Comparison of ENCODE assay signal across 12 cellular contexts in the genomic region with DNA sequence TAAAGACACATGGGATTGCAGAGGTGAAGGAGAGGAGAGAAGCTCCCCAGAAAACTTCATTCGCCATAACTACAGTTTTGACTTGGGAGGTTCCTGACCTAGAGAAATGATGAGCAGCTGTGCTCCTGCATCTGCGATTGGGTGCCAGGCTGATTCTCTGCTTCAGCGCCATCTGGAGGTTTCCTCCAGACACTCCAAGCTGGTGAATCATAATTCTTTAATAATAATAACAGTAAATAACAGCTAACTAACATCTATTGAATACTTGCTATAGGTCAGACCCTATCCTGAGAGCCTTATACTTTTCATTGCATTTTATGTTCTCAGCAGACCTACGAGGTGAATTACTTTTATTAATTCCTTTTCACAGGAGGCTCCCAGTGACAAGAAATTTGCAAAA.
DNase-seq lines count a peak whose midpoint lies in the region; ATAC-seq and TF ChIP-seq lines count a peak whose summit lies in the region.
"Had no signal": no experiment of that assay in that cellular context is flagged by ENCODE, and none has a peak within 500 bp of the region (broad histone marks: within the 10 kb centered on the region; RNA-seq: fewer than 3 reads in every experiment).

No MANE protein-coding gene starts in this region.

- H3K4me3 ChIP-seq in iPS DF 6.9 (ENCODE audit: low read length) (no peak overlapping the region), mucosa of descending colon (no peak overlapping the region)

- ATAC-seq in HG02642 (IDR thresholded peaks at IDR 0.05; ENCODE audit: poor library complexity, unreplicated experiment) (no peak), mucosa of descending colon (no peak), HG03159 (IDR thresholded peaks at IDR 0.05; ENCODE audit: unreplicated experiment) (no peak)

- DNase-seq in AG09319 (ENCODE audit: extremely low read depth, low read depth) (no peak), HFFc6 (peak; percentile 34), SHP77 treated with DMSO at 0.1 percent for 48 hours (lab: John Stamatoyannopoulos, UW) (peak; percentile 10), iPS DF 6.9 (ENCODE audit: low read depth, low spot score) (peak; percentile 39), immature natural killer cell (no peak), mucosa of descending colon (no peak)
- DNase-seq: activated CD8-positive, alpha-beta memory T cell treated with anti-CD3 and anti-CD28 coated beads, Interleukin-2, amount 50 U/mL, for 4 hours; NCI-H510A treated with DMSO at 0.1 percent for 48 hours; stimulated activated naive CD4-positive, alpha-beta T cell had no signal

- intact Hi-C loops in mucosa of descending colon (cut with DNase I, micrococcal nuclease), result no loop called here

- no CpG with 5 or more reads among the region's 4 CpGs for WGBS in iPS DF 6.9 (ENCODE audit: insufficient coverage, insufficient read length)

- H3K36me3 Mint-ChIP-seq in HFFc6 (ENCODE audit: low read depth), result no peaks in the 10 kb centered on the region
- H3K36me3 Mint-ChIP-seq in immature natural killer cell, result no peaks in the 10 kb centered on the region

- H3K27me3 ChIP-seq in iPS DF 6.9 (ENCODE audit: control insufficient read depth, insufficient read depth, low read length), result no peaks in the 10 kb centered on the region

- H3K27me3 Mint-ChIP-seq in HFFc6 (ENCODE audit: insufficient read depth) (peaks cover 4% of the 10 kb centered on the region), immature natural killer cell (ENCODE audit: low read depth in 3 of 3) (peaks cover 0 to 2% (median 0%) of the 10 kb centered on the region in 3 donors)

- H3K4me3 Mint-ChIP-seq in HFFc6, result no peak overlapping the region
- no peak overlapping the region for H3K4me3 Mint-ChIP-seq in immature natural killer cell

- H3K4me1 Mint-ChIP-seq in HFFc6 (ENCODE audit: low read depth) (peaks cover 15% of the 10 kb centered on the region), immature natural killer cell (no peaks in the 10 kb centered on the region)

- H3K27ac ChIP-seq in iPS DF 6.9 (ENCODE audit: low read length), result no peak overlapping the region
- H3K27ac ChIP-seq: parathyroid adenoma had no signal

- H3K9me3 ChIP-seq in iPS DF 6.9 (ENCODE audit: control insufficient read depth, insufficient read depth, low read length) (no peaks in the 10 kb centered on the region), mucosa of descending colon (no peaks in the 10 kb centered on the region)

- H3K9me3 Mint-ChIP-seq in HFFc6 (no peaks in the 10 kb centered on the region), immature natural killer cell (peaks cover 0 to 8% (median 4%) of the 10 kb centered on the region in 6 donors)

- TF ChIP-seq CTCF in AG09319 (IDR thresholded peaks at IDR 0.05; ENCODE audit: low read depth, low read length) (peak; percentile 41), HFFc6 (IDR thresholded peaks at IDR 0.05) (peak; percentile 75), mucosa of descending colon (IDR thresholded peaks at IDR 0.05) (no peak)

- no peaks in the 10 kb centered on the region for H3K36me3 ChIP-seq in iPS DF 6.9 (ENCODE audit: control insufficient read depth, insufficient read depth, low read length)
- H3K36me3 ChIP-seq in mucosa of descending colon (ENCODE audit: low read depth), result no peaks in the 10 kb centered on the region

- H3K4me1 ChIP-seq in iPS DF 6.9 (ENCODE audit: control insufficient read depth, insufficient read depth, low read length) (0 out of 2 replicates have a peak, but pooled peaks cover 3% of the 10 kb centered on the region), mucosa of descending colon (ENCODE audit: low read depth) (no peaks in the 10 kb centered on the region)
- H3K4me1 ChIP-seq: parathyroid adenoma had no signal

- H3K27ac Mint-ChIP-seq in HFFc6 (no peak overlapping the region), immature natural killer cell (no peak overlapping the region)

Comparison
In these comparisons a context has a peak if more than half of its experiments do, and no peak if none do; other contexts are left out.
1. DNase-seq: peak in HFFc6 (single experiment), SHP77 treated with DMSO at 0.1 percent for 48 hours (single experiment) and iPS DF 6.9 (single experiment); none in AG09319 (single experiment), immature natural killer cell (0 of 3) and mucosa of descending colon (0 of 3).